20 cellular contexts compared by ENCODE assay signal in genomic region chr5:89948977-89949376, GRCh38.
"Had no signal": no experiment of that assay in that cellular context is flagged by ENCODE, and none has a peak within 500 bp of the region (broad histone marks: within the 10 kb centered on the region; RNA-seq: fewer than 3 reads in every experiment).

No MANE protein-coding gene starts in this region.

- H3K27me3 ChIP-seq: dorsolateral prefrontal cortex, gastroesophageal sphincter, tibial nerve, uterus had no signal

- H3K4me3 Mint-ChIP-seq: activated CD8-positive, alpha-beta T cell treated with anti-CD3 and anti-CD28 coated beads for 36 hours; activated naive CD8-positive, alpha-beta T cell; neural crest cell had no signal

- ATAC-seq: activated CD8-positive, alpha-beta T cell treated with anti-CD3 and anti-CD28 coated beads for 36 hours; gastroesophageal sphincter; left cardiac atrium; lower lobe of right lung; psoas muscle; sciatic nerve had no signal

- H3K27ac ChIP-seq: dorsolateral prefrontal cortex, gastroesophageal sphincter, lower lobe of right lung, psoas muscle, tibial nerve, uterus, WERI-Rb-1 had no signal

- H3K4me3 ChIP-seq: dorsolateral prefrontal cortex, gastroesophageal sphincter, lower lobe of right lung, psoas muscle, tibial nerve, uterus had no signal

- H3K36me3 Mint-ChIP-seq: activated naive CD8-positive, alpha-beta T cell had no signal

- H3K27me3 Mint-ChIP-seq: activated CD8-positive, alpha-beta T cell treated with anti-CD3 and anti-CD28 coated beads for 36 hours; activated naive CD8-positive, alpha-beta T cell had no signal

- H3K27ac Mint-ChIP-seq: activated CD8-positive, alpha-beta T cell treated with anti-CD3 and anti-CD28 coated beads for 36 hours; activated naive CD8-positive, alpha-beta T cell had no signal

- H3K9me3 ChIP-seq: gastroesophageal sphincter, lower lobe of right lung, psoas muscle, tibial nerve, uterus had no signal

- H3K36me3 ChIP-seq: gastroesophageal sphincter, lower lobe of right lung, tibial nerve, uterus, WERI-Rb-1 had no signal

- DNase-seq: activated CD4-positive, alpha-beta T cell treated with anti-CD3 and anti-CD28 coated beads for 48 hours; activated CD8-positive, alpha-beta memory T cell treated with anti-CD3 and anti-CD28 coated beads, Interleukin-2, amount 50 U/mL, for 4 hours; activated CD8-positive, alpha-beta T cell treated with anti-CD3 and anti-CD28 coated beads for 36 hours; activated effector memory CD4-positive, alpha-beta T cell treated with anti-CD3 and anti-CD28 coated beads, Interleukin-2, amount 50 U/mL, for 16 hours; activated T-cell treated with anti-CD3 and anti-CD28 coated beads, Interleukin-2, amount 50 U/mL, for 48 hours; amniotic stem cell; dorsolateral prefrontal cortex; erythroblast; left cardiac atrium; lower lobe of right lung; midbrain; psoas muscle; stimulated activated CD4-positive, alpha-beta T cell treated with anti-CD3 and anti-CD28 coated beads, Interleukin-1b, Interleukin-23, amount 100 ng/mL, for 48 hours; uterus; WERI-Rb-1 had no signal

- H3K9me3 Mint-ChIP-seq: activated CD8-positive, alpha-beta T cell treated with anti-CD3 and anti-CD28 coated beads for 36 hours; neural crest cell had no signal

- H3K4me1 ChIP-seq: lower lobe of right lung, tibial nerve, uterus had no signal
